ENCODE assay signal across 8 cellular contexts in genomic region chr13:41058229-41059070, GRCh38. TPM values are rescaled to one million over a fixed set of nuclear protein-coding genes. Genes with fewer than 3 reads are reported as not detected.
DNase-seq lines count a peak whose midpoint lies in the region; ATAC-seq and TF ChIP-seq lines count a peak whose summit lies in the region.

No MANE protein-coding gene starts in this region.

- H3K9me2 ChIP-seq in hepatocyte (replicated peaks; ENCODE audit: insufficient read depth): no peaks in the 10 kb centered on the region

- H3K9ac ChIP-seq in HUES6 (ENCODE audit: low read length): no peak overlapping the region

- H3K27me3 ChIP-seq in HUES6 (ENCODE audit: control insufficient read depth, insufficient read depth, low read length) (no peaks in the 10 kb centered on the region), hepatocyte (no peaks in the 10 kb centered on the region)

- H3K4me1 Mint-ChIP-seq in activated T-helper 17 cell treated with anti-CD3 and anti-CD28 coated beads, Interleukin-2, amount 50 U/mL, for 72 hours: peaks cover 34% of the 10 kb centered on the region
- H3K4me1 Mint-ChIP-seq in stimulated activated memory B cell treated with anti-CD40 and anti-IgM and Interleukin-4, amounts not matched to agents 10 μg/mL and 1 μg/mL and 100 μg/mL, for 72 hours: peaks cover 71% of the 10 kb centered on the region

- DNase-seq in hepatocyte (ENCODE audit: low spot score) (no peak), NCI-H524 (lab: John Stamatoyannopoulos, UW) (no peak), NCI-H2227 treated with DMSO at 0.1 percent for 48 hours (lab: John Stamatoyannopoulos, UW) (no peak), UCSD-AML1 (lab: John Stamatoyannopoulos, UW; ENCODE audit: unreplicated experiment) (no peak)

- TF ChIP-seq CTCF in hepatocyte (IDR thresholded peaks at IDR 0.05; ENCODE audit: poor library complexity): no peak

- ATAC-seq in activated T-helper 17 cell treated with anti-CD3 and anti-CD28 coated beads, Interleukin-2, amount 50 U/mL, for 72 hours (replicated peaks): no peak
- no peak for ATAC-seq in stimulated activated memory B cell treated with anti-CD40 and anti-IgM and Interleukin-4, amounts not matched to agents 10 μg/mL and 1 μg/mL and 100 μg/mL, for 72 hours
- ATAC-seq in HG02763 (IDR thresholded peaks at IDR 0.05; ENCODE audit: unreplicated experiment): no peak

- no peaks in the 10 kb centered on the region for H3K9me3 Mint-ChIP-seq in activated T-helper 17 cell treated with anti-CD3 and anti-CD28 coated beads, Interleukin-2, amount 50 U/mL, for 72 hours
- no peaks in the 10 kb centered on the region for H3K9me3 Mint-ChIP-seq in stimulated activated memory B cell treated with anti-CD40 and anti-IgM and Interleukin-4, amounts not matched to agents 10 μg/mL and 1 μg/mL and 100 μg/mL, for 72 hours

- H3K27ac ChIP-seq in HUES6 (ENCODE audit: low read depth, low read length): no peak overlapping the region
- H3K27ac ChIP-seq in hepatocyte: peak overlapping the region; percentile 100

- peaks cover 56% of the 10 kb centered on the region for H4K20me1 ChIP-seq in hepatocyte (ENCODE audit: insufficient read depth, poor library complexity, severe bottlenecking)

- H3K9me3 ChIP-seq in HUES6 (ENCODE audit: control insufficient read depth, insufficient read depth, low read depth, low read length) (no peaks in the 10 kb centered on the region), hepatocyte (ENCODE audit: low read depth) (no peaks in the 10 kb centered on the region)

- peak overlapping the region; percentile 99 for H3K4me3 Mint-ChIP-seq in activated T-helper 17 cell treated with anti-CD3 and anti-CD28 coated beads, Interleukin-2, amount 50 U/mL, for 72 hours
- H3K4me3 Mint-ChIP-seq in stimulated activated memory B cell treated with anti-CD40 and anti-IgM and Interleukin-4, amounts not matched to agents 10 μg/mL and 1 μg/mL and 100 μg/mL, for 72 hours: peak overlapping the region; percentile 19

- peaks cover 75% of the 10 kb centered on the region for H3K79me2 ChIP-seq in hepatocyte

- peak overlapping the region; percentile 85 for H3K4me2 ChIP-seq in hepatocyte

- no peak overlapping the region for H2AFZ ChIP-seq in hepatocyte

- peak overlapping the region; percentile 98 for H3K4me3 ChIP-seq in HUES6 (ENCODE audit: low read depth, low read length)
- H3K4me3 ChIP-seq in hepatocyte: peak overlapping the region; percentile 70

- 82% methylated on average over 18 of the region's 18 CpGs for WGBS in hepatocyte (ENCODE audit: low lambda C conversion rate, missing lambda C conversion rate)

- H3K36me3 ChIP-seq in HUES6 (ENCODE audit: control insufficient read depth, insufficient read depth, low read length) (no peaks in the 10 kb centered on the region), hepatocyte (replicated peaks; ENCODE audit: insufficient read depth, low read depth) (no peaks in the 10 kb centered on the region)

- no peak overlapping the region for H3K27ac Mint-ChIP-seq in activated T-helper 17 cell treated with anti-CD3 and anti-CD28 coated beads, Interleukin-2, amount 50 U/mL, for 72 hours
- peak overlapping the region; percentile 5 for H3K27ac Mint-ChIP-seq in stimulated activated memory B cell treated with anti-CD40 and anti-IgM and Interleukin-4, amounts not matched to agents 10 μg/mL and 1 μg/mL and 100 μg/mL, for 72 hours

- H3K36me3 Mint-ChIP-seq in activated T-helper 17 cell treated with anti-CD3 and anti-CD28 coated beads, Interleukin-2, amount 50 U/mL, for 72 hours (ENCODE audit: low read depth): peaks cover 34% of the 10 kb centered on the region
- H3K36me3 Mint-ChIP-seq in stimulated activated memory B cell treated with anti-CD40 and anti-IgM and Interleukin-4, amounts not matched to agents 10 μg/mL and 1 μg/mL and 100 μg/mL, for 72 hours: peaks cover 6% of the 10 kb centered on the region

- H3K27me3 Mint-ChIP-seq in activated T-helper 17 cell treated with anti-CD3 and anti-CD28 coated beads, Interleukin-2, amount 50 U/mL, for 72 hours: no peaks in the 10 kb centered on the region
- no peaks in the 10 kb centered on the region for H3K27me3 Mint-ChIP-seq in stimulated activated memory B cell treated with anti-CD40 and anti-IgM and Interleukin-4, amounts not matched to agents 10 μg/mL and 1 μg/mL and 100 μg/mL, for 72 hours

- H3K4me1 ChIP-seq in HUES6 (ENCODE audit: control insufficient read depth, insufficient read depth, low read length) (peaks cover 16% of the 10 kb centered on the region), hepatocyte (ENCODE audit: insufficient read depth) (peaks cover 45% of the 10 kb centered on the region)

RNA-seq across cellular contexts. Expression of gene WBP4, which starts 2.9 kb away (rescaled TPM):
- 10 to 100 TPM in 1 of 2 donors, 1 to 10 TPM in 1; 9.7 to 10.6 TPM for total RNA-seq in activated T-helper 17 cell treated with anti-CD3 and anti-CD28 coated beads, Interleukin-2, amount 50 U/mL, for 72 hours
- total RNA-seq in hepatocyte: 6.1 and 8.4 TPM in 2 replicates
- 8.4 and 11.3 TPM in 2 replicates for polyA plus RNA-seq in hepatocyte

RNA-seq across cellular contexts. Expression of gene ELF1, which starts 39.3 kb away (rescaled TPM):
- total RNA-seq in activated T-helper 17 cell treated with anti-CD3 and anti-CD28 coated beads, Interleukin-2, amount 50 U/mL, for 72 hours: 10 to 100 TPM; 76.0 to 80.1 TPM
- total RNA-seq in hepatocyte: 91.1 and 94.6 TPM in 2 replicates
- polyA plus RNA-seq in hepatocyte: 39.4 and 44.4 TPM in 2 replicates
